8 cellular contexts compared by ENCODE assay signal in the genomic region with DNA sequence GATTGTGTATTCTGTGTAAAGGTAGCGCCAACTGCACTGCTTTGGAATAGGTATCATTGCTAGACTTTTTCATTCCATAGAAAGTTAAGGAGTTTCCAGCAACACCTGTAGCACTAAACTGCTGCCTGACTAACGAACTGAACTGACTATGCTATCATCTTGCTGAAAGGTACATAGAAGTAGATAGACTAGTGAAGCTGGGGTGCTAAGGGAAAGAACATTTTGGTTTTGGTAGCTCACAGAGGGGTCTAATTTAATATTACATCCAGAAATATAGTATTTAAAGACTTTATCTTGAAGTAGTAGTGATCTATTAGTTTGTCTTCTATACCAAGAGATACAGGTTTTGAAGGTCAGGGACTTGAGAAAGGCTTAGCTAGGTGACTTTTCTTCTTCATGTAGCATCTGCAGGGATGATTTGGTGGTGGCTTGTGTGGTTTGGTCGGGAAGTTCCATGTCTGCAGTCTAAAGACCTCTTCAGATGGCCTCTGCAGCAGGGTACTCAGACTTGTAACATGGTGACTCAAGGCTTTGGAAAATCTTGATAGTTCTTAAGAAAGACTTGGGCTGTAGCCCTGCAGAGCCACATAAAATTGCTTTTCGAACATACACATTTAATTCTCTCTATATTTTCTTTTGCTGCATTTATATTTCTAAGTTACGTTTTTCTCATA. TPM values are rescaled to one million over a fixed set of nuclear protein-coding genes. Genes with fewer than 3 reads are reported as not detected.
DNase-seq lines count a peak whose midpoint lies in the region; ATAC-seq and TF ChIP-seq lines count a peak whose summit lies in the region.
"Had no signal": no experiment of that assay in that cellular context is flagged by ENCODE, and none has a peak within 500 bp of the region (broad histone marks: within the 10 kb centered on the region; RNA-seq: fewer than 3 reads in every experiment).

No MANE protein-coding gene starts in this region.

- peaks cover 87% of the 10 kb centered on the region for H3K4me1 Mint-ChIP-seq in dendritic cell treated with granulocyte-macrophage colony-stimulating factor and Interleukin-4, amounts not matched to agents 40 ng/mL and 50 ng/mL, for 4 days (ENCODE audit: low read depth)
- peaks cover 48 to 87% of the 10 kb centered on the region in 2 donors for H3K4me1 Mint-ChIP-seq in stimulated activated naive B cell treated with anti-CD40 and anti-IgM and Interleukin-4, amounts not matched to agents 10 μg/mL and 1 μg/mL and 100 μg/mL, for 72 hours

- ATAC-seq in GM21619 (IDR thresholded peaks at IDR 0.05; ENCODE audit: unreplicated experiment) (peak; percentile 52), omental fat pad (ENCODE audit: low FRiP score) (no peak), GM21528 (IDR thresholded peaks at IDR 0.05; ENCODE audit: low FRiP score, unreplicated experiment) (no peak)
- peak; percentile 93 for ATAC-seq in stimulated activated naive B cell treated with anti-CD40 and anti-IgM and Interleukin-4, amounts not matched to agents 10 μg/mL and 1 μg/mL and 100 μg/mL, for 72 hours (replicated peaks)

- H3K4me3 Mint-ChIP-seq in dendritic cell treated with granulocyte-macrophage colony-stimulating factor and Interleukin-4, amounts not matched to agents 40 ng/mL and 50 ng/mL, for 4 days, result no peak overlapping the region
- peak overlapping the region; percentile 47 to 52 for H3K4me3 Mint-ChIP-seq in stimulated activated naive B cell treated with anti-CD40 and anti-IgM and Interleukin-4, amounts not matched to agents 10 μg/mL and 1 μg/mL and 100 μg/mL, for 72 hours

- no peak for TF ChIP-seq CTCF in NB4 (IDR thresholded peaks at IDR 0.05; ENCODE audit: low read depth, low read length)
- TF ChIP-seq CTCF in omental fat pad (IDR thresholded peaks at IDR 0.05), result no peak

- peak overlapping the region; percentile 57 for H3K27ac Mint-ChIP-seq in dendritic cell treated with granulocyte-macrophage colony-stimulating factor and Interleukin-4, amounts not matched to agents 40 ng/mL and 50 ng/mL, for 4 days
- peak overlapping the region; percentile 76 for H3K27ac Mint-ChIP-seq in stimulated activated naive B cell treated with anti-CD40 and anti-IgM and Interleukin-4, amounts not matched to agents 10 μg/mL and 1 μg/mL and 100 μg/mL, for 72 hours

- TF ChIP-seq POLR2A in NB4 (IDR thresholded peaks at IDR 0.05; ENCODE audit: extremely low read depth, insufficient read length), result no peak

- intact Hi-C loops in dendritic cell treated with granulocyte-macrophage colony-stimulating factor and Interleukin-4, amounts not matched to agents 40 ng/mL and 50 ng/mL, for 4 days (cut with micrococcal nuclease), result no loop called here

- H3K9me3 Mint-ChIP-seq in dendritic cell treated with granulocyte-macrophage colony-stimulating factor and Interleukin-4, amounts not matched to agents 40 ng/mL and 50 ng/mL, for 4 days, result no peaks in the 10 kb centered on the region
- no peaks in the 10 kb centered on the region for H3K9me3 Mint-ChIP-seq in stimulated activated naive B cell treated with anti-CD40 and anti-IgM and Interleukin-4, amounts not matched to agents 10 μg/mL and 1 μg/mL and 100 μg/mL, for 72 hours

- no peak overlapping the region for H3K4me3 ChIP-seq in NB4 (ENCODE audit: low read depth, low read length)

- peak; percentile 58 for DNase-seq in NB4 (ENCODE audit: low read depth)
- DNase-seq in stimulated activated naive B cell treated with anti-CD40 and anti-IgM and Interleukin-4, amounts not matched to agents 10 μg/mL and 1 μg/mL and 100 μg/mL, for 72 hours, result peak; percentile 26
- DNase-seq in omental fat pad (ENCODE audit: low spot score), result no peak
- DNase-seq in DMS79 treated with DMSO at 0.1 percent for 48 hours (lab: John Stamatoyannopoulos, UW), result no peak
- DNase-seq: nucleus accumbens had no signal

- peaks cover 2% of the 10 kb centered on the region for H3K36me3 Mint-ChIP-seq in dendritic cell treated with granulocyte-macrophage colony-stimulating factor and Interleukin-4, amounts not matched to agents 40 ng/mL and 50 ng/mL, for 4 days (ENCODE audit: low read depth)
- H3K36me3 Mint-ChIP-seq in stimulated activated naive B cell treated with anti-CD40 and anti-IgM and Interleukin-4, amounts not matched to agents 10 μg/mL and 1 μg/mL and 100 μg/mL, for 72 hours, result peaks cover 2 to 12% of the 10 kb centered on the region in 2 donors

- no peaks in the 10 kb centered on the region for H3K27me3 Mint-ChIP-seq in dendritic cell treated with granulocyte-macrophage colony-stimulating factor and Interleukin-4, amounts not matched to agents 40 ng/mL and 50 ng/mL, for 4 days
- no peaks in the 10 kb centered on the region for H3K27me3 Mint-ChIP-seq in stimulated activated naive B cell treated with anti-CD40 and anti-IgM and Interleukin-4, amounts not matched to agents 10 μg/mL and 1 μg/mL and 100 μg/mL, for 72 hours

RNA-seq across cellular contexts. Expression of a gene that starts 10.2 kb away (rescaled TPM):
- total RNA-seq in omental fat pad, result 100 to 1,000 TPM in 2 of 4 donors, 10 to 100 TPM in 2; 88.2 to 134 (median 110) TPM

Comparison
In these comparisons a context has a peak if more than half of its experiments do, and no peak if none do; other contexts are left out.
1. ATAC-seq: peak in GM21619 (single experiment) and stimulated activated naive B cell treated with anti-CD40 and anti-IgM and Interleukin-4, amounts not matched to agents 10 μg/mL and 1 μg/mL and 100 μg/mL, for 72 hours (2 of 2); none in omental fat pad (single experiment) and GM21528 (single experiment).
2. DNase-seq: peak in NB4 (single experiment) and stimulated activated naive B cell treated with anti-CD40 and anti-IgM and Interleukin-4, amounts not matched to agents 10 μg/mL and 1 μg/mL and 100 μg/mL, for 72 hours (single experiment); none in omental fat pad (single experiment) and DMS79 treated with DMSO at 0.1 percent for 48 hours (single experiment).